In the genomic region with DNA sequence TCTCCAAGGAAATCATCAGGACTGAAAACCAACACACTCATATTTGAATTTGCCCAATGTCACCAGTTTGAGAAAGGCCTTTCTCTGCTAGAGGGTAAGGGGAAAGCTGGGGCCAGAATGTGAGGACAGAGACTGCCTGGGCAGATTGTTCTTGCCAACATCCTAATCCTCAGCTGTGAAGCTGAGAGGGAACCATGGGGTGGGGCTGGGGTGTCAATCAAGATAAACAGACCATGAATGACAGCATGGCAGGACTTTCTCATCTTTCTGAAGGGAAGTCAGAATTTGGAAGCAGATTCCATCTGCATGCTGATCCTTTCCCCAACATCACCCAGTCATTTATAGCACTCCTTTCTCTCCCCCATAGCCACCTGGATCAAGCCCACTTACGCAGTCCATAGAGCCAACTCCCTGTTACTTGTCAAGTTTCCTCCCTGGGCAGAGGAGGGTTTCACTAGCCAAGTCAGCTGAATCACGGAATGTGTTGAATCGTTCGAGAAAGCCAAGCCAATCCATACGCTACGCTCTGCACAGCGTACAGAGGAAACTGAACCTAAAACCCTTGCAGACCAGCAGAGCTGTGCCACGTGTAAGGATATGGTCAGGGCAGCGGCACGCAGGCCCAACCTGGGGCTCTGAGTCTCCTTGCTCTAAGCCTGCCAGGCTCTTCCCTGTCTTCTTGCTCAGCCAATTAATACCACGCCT, we compare ENCODE assay signal across 11 cellular contexts. TPM values are rescaled to one million over a fixed set of nuclear protein-coding genes. Genes with fewer than 3 reads are reported as not detected.
DNase-seq lines count a peak whose midpoint lies in the region; ATAC-seq and TF ChIP-seq lines count a peak whose summit lies in the region.
"Had no signal": no experiment of that assay in that cellular context is flagged by ENCODE, and none has a peak within 500 bp of the region (broad histone marks: within the 10 kb centered on the region; RNA-seq: fewer than 3 reads in every experiment).

No MANE protein-coding gene starts in this region.

- no peak overlapping the region for H3K9ac ChIP-seq in smooth muscle cell (ENCODE audit: low read depth)

- H3K79me2 ChIP-seq in smooth muscle cell (ENCODE audit: low read depth) = no peaks in the 10 kb centered on the region

- WGBS in gastroesophageal sphincter (ENCODE audit: low coverage in 1 of 2), 2 donors = 97 to 100% methylated on average over 2 to 4 of the region's 11 CpGs
- 89% methylated on average over 11 of the region's 11 CpGs for WGBS in smooth muscle cell (ENCODE audit: low lambda C conversion rate)

- H3K4me3 ChIP-seq in left lung (no peak overlapping the region), gastroesophageal sphincter (no peak overlapping the region), smooth muscle cell (no peak overlapping the region)
- H3K4me3 ChIP-seq: pancreas had no signal

- TF ChIP-seq EP300 in gastroesophageal sphincter (IDR thresholded peaks at IDR 0.05) = no peak

- no peak overlapping the region for H2AFZ ChIP-seq in smooth muscle cell (ENCODE audit: low read depth)

- DNase-seq in left lung (no peak), NCI-H446 treated with DMSO at 0.1 percent for 48 hours (lab: John Stamatoyannopoulos, UW) (no peak), smooth muscle cell (lab: John Stamatoyannopoulos, UW; ENCODE audit: unreplicated experiment) (no peak)
- no peak for DNase-seq in activated CD8-positive, alpha-beta memory T cell treated with anti-CD3 and anti-CD28 coated beads, Interleukin-2, amount 50 U/mL, for 48 hours
- DNase-seq: NCI-H1930 had no signal

- intact Hi-C loops in left lung (cut with DNase I) = no loop called here

- H3K27me3 ChIP-seq in left lung (peaks cover 0 to 6% of the 10 kb centered on the region in 2 donors), gastroesophageal sphincter (peaks cover 4% of the 10 kb centered on the region), smooth muscle cell (ENCODE audit: low read depth) (no peaks in the 10 kb centered on the region)
- H3K27me3 ChIP-seq: pancreas had no signal

- H4K20me1 ChIP-seq in smooth muscle cell (ENCODE audit: low read depth) = no peaks in the 10 kb centered on the region

- H3K27ac ChIP-seq in left lung (no peak overlapping the region), gastroesophageal sphincter (no peak overlapping the region), smooth muscle cell (ENCODE audit: low read depth) (no peak overlapping the region)
- H3K27ac ChIP-seq: pancreas had no signal

- no peaks in the 10 kb centered on the region for H3F3A ChIP-seq in smooth muscle cell (ENCODE audit: low read depth)

- no peaks in the 10 kb centered on the region for H3K9me3 ChIP-seq in left lung
- H3K9me3 ChIP-seq in gastroesophageal sphincter = no peaks in the 10 kb centered on the region
- H3K9me3 ChIP-seq in smooth muscle cell (replicated peaks; ENCODE audit: low read depth) = no peaks in the 10 kb centered on the region
- H3K9me3 ChIP-seq: pancreas had no signal

- TF ChIP-seq POLR2A in gastroesophageal sphincter (IDR thresholded peaks at IDR 0.05) = no peak

- H3K36me3 ChIP-seq in left lung = no peaks in the 10 kb centered on the region
- no peaks in the 10 kb centered on the region for H3K36me3 ChIP-seq in gastroesophageal sphincter
- H3K36me3 ChIP-seq in smooth muscle cell (ENCODE audit: low read depth) = no peaks in the 10 kb centered on the region
- H3K36me3 ChIP-seq: pancreas had no signal

- ATAC-seq in GM18858 (IDR thresholded peaks at IDR 0.05; ENCODE audit: unreplicated experiment) (peak; percentile 55), GM21423 (IDR thresholded peaks at IDR 0.05; ENCODE audit: unreplicated experiment) (peak; percentile 68), HG03520 (IDR thresholded peaks at IDR 0.05; ENCODE audit: unreplicated experiment) (peak; percentile 67), left lung (peak; percentile 33), gastroesophageal sphincter (no peak)
- ATAC-seq: pancreas, SK-N-SH treated with all-trans-retinoic acid at 6 μM for 48 hours had no signal

- no peak overlapping the region for H3K4me2 ChIP-seq in smooth muscle cell

- no peak for TF ChIP-seq CTCF in left lung (IDR thresholded peaks at IDR 0.05)
- no peak for TF ChIP-seq CTCF in gastroesophageal sphincter (IDR thresholded peaks at IDR 0.05)
- TF ChIP-seq CTCF in smooth muscle cell (IDR thresholded peaks at IDR 0.05; ENCODE audit: borderline replicate concordance, insufficient read depth, poor library complexity, severe bottlenecking) = no peak

- H3K4me1 ChIP-seq in left lung (no peaks in the 10 kb centered on the region), gastroesophageal sphincter (no peaks in the 10 kb centered on the region), smooth muscle cell (ENCODE audit: low read depth) (peaks cover 11% of the 10 kb centered on the region)
- H3K4me1 ChIP-seq: pancreas had no signal

RNA-seq across cellular contexts. Expression of a gene that starts 14.9 kb away (rescaled TPM):
- total RNA-seq in left lung (1 to 10 TPM in 1 of 2 donors, under 1 TPM in 1; 0.41 to 3.0 TPM), gastroesophageal sphincter (1 to 10 TPM in 1 of 4 donors, under 1 TPM in 3; 0.15 to 1.9 (median 0.51) TPM), smooth muscle cell (0.13 and 0.40 TPM in 2 replicates)
- 0.45 and 0.72 TPM in 2 replicates for polyA plus RNA-seq in smooth muscle cell
